ENCODE assay signal across 9 cellular contexts in genomic region chr1:85344256-85344694, GRCh38.
A peak's percentile ranks its signal among the peaks of the same experiment; 100 is the strongest.
DNase-seq lines count a peak whose midpoint lies in the region; ATAC-seq, FAIRE-seq and TF ChIP-seq lines count a peak whose summit lies in the region.
"Had no signal": no experiment of that assay in that cellular context is flagged by ENCODE, and none has a peak within 500 bp of the region (broad histone marks: within the 10 kb centered on the region; RNA-seq: fewer than 3 reads in every experiment).

No MANE protein-coding gene starts in this region.

- in situ Hi-C loops in HAP-1 (cut with MboI; ENCODE audit: low sequenced_read_pairs), result no loop called here

- no peak for TF ChIP-seq POLR2A in adrenal gland (IDR thresholded peaks at IDR 0.05)

- H3K4me1 ChIP-seq in HAP-1 (peaks cover 40% of the 10 kb centered on the region), adrenal gland (replicated peaks in 1 of 2) (peaks cover 0 to 17% of the 10 kb centered on the region in 2 donors)

- peak; percentile 76 for TF ChIP-seq CTCF in AG04449 (IDR thresholded peaks at IDR 0.05; ENCODE audit: insufficient read depth, low read length, missing control alignments)
- TF ChIP-seq CTCF in adrenal gland (IDR thresholded peaks at IDR 0.05), result peak; percentile 32 to 68 (median 58)

- CTCF ChIA-PET in AG04449 (lab: Yijun Ruan, JAX), result interaction anchor here (0.6 to 4.5 kb wide), 13 partner anchors 10 to 227 kb away, joined by 3 to 18 read pairs (median 4); partner anchors contain the start of gene C1orf52

- H3K27ac ChIP-seq in adrenal gland, result no peak overlapping the region

- WGBS in adrenal gland, 4 donors, result 25 to 33% (median 28%) methylated on average over 3 of the region's 3 CpGs

- DNase-seq in AG04449 (ENCODE audit: low read depth, low spot score), result no peak
- peak; percentile 79 to 84 for DNase-seq in HAP-1 (ENCODE audit: low spot score in 2 of 2)
- peak in 6 of 7 donors; percentile 40 to 65 (median 50) for DNase-seq in adrenal gland
- peak; percentile 84 for DNase-seq in islet precursor cell
- no peak for DNase-seq in frontal cortex (ENCODE audit: low spot score in 2 of 2)
- DNase-seq in NCI-H2171 treated with DMSO at 0.1 percent for 48 hours (lab: John Stamatoyannopoulos, UW), result no peak
- DNase-seq: T-helper 2 cell had no signal

- H3K27me3 ChIP-seq in HAP-1 (ENCODE audit: low read depth), result no peaks in the 10 kb centered on the region
- no peaks in the 10 kb centered on the region for H3K27me3 ChIP-seq in adrenal gland

- intact Hi-C loops in adrenal gland (cut with DNase I), result no loop called here

- no peak for FAIRE-seq in frontal cortex (lab: Jason Lieb, UNC)

- POLR2A ChIA-PET in AG04449 (lab: Yijun Ruan, JAX), result interaction anchor here (0.8 to 2.8 kb wide), 8 partner anchors 14 to 263 kb away, joined by 4 to 45 read pairs (median 7); partner anchors contain the start of gene CCN1

- no peak for ATAC-seq in HG02623 (IDR thresholded peaks at IDR 0.05; ENCODE audit: unreplicated experiment)
- ATAC-seq in GM21515 (IDR thresholded peaks at IDR 0.05; ENCODE audit: unreplicated experiment), result no peak

- H3K9me3 ChIP-seq in HAP-1, result no peaks in the 10 kb centered on the region; the same call in 1 of the 2 replicates
- no peaks in the 10 kb centered on the region for H3K9me3 ChIP-seq in adrenal gland (replicated peaks in 1 of 3)

- H3K36me3 ChIP-seq in HAP-1 (replicated peaks) (peaks cover 5% of the 10 kb centered on the region; the same call in 1 of the 2 replicates), adrenal gland (replicated peaks in 1 of 2) (no peaks in the 10 kb centered on the region)

- H3K4me3 ChIP-seq in AG04449 (ENCODE audit: low read depth, low read length), result no peak overlapping the region
- H3K4me3 ChIP-seq in HAP-1, result no peak overlapping the region
- no peak overlapping the region for H3K4me3 ChIP-seq in adrenal gland

Comparison
In these comparisons a context has a peak if more than half of its experiments do, and no peak if none do; other contexts are left out.
1. DNase-seq: peak in HAP-1 (2 of 2), adrenal gland (6 of 7) and islet precursor cell (single experiment); none in AG04449 (single experiment), frontal cortex (0 of 2) and NCI-H2171 treated with DMSO at 0.1 percent for 48 hours (single experiment).